In genomic region chr3:108153451-108153981, GRCh38 we compare ENCODE assay signal across 8 cellular contexts.
A peak's percentile ranks its signal among the peaks of the same experiment; 100 is the strongest.
DNase-seq lines count a peak whose midpoint lies in the region; ATAC-seq and TF ChIP-seq lines count a peak whose summit lies in the region.

No MANE protein-coding gene starts in this region.

- DNase-seq in COLO668 (lab: John Stamatoyannopoulos, UW; ENCODE audit: unreplicated experiment) (peak; percentile 1), NAMALWA (ENCODE audit: low spot score) (peak; percentile 74), WTC11 (ENCODE audit: low spot score) (peak; percentile 61), epithelial cell of esophagus (ENCODE audit: low read depth) (peak; percentile 80), retinal pigment epithelial cell (ENCODE audit: low read depth) (no peak)
- no peak for DNase-seq in activated CD4-positive, CD25-positive, alpha-beta regulatory T cell treated with anti-CD3 and anti-CD28 coated beads, Interleukin-2, amount 50 U/mL, for 72 hours

- no peaks in the 10 kb centered on the region for H3K27me3 Mint-ChIP-seq in WTC11 (ENCODE audit: low read depth)

- ATAC-seq in GM19395 (IDR thresholded peaks at IDR 0.05; ENCODE audit: unreplicated experiment) (peak; percentile 68), WTC11 (peak; percentile 91), HG03039 (IDR thresholded peaks at IDR 0.05; ENCODE audit: unreplicated experiment) (no peak)

- no peak overlapping the region for H3K4me3 Mint-ChIP-seq in WTC11

- H3K9me3 Mint-ChIP-seq in WTC11: no peaks in the 10 kb centered on the region

- TF ChIP-seq CTCF in WTC11 (IDR thresholded peaks at IDR 0.05) (peak; percentile 51; the same call in 1 of the 2 replicates), epithelial cell of esophagus (IDR thresholded peaks at IDR 0.05; ENCODE audit: insufficient read depth, low read depth, low read length, missing control alignments) (peak; percentile 46), retinal pigment epithelial cell (conservative IDR thresholded peaks at IDR 0.05; ENCODE audit: low read depth, low read length) (peak; percentile 51)

- POLR2A ChIA-PET in WTC11 (lab: Charles Lee): interaction anchor here (1.2 kb wide), 1 partner anchor 48 kb away, joined by 3 read pairs; no protein-coding TSS in a partner anchor

- no peak overlapping the region for H3K27ac Mint-ChIP-seq in WTC11

- CTCF ChIA-PET in WTC11 (lab: Charles Lee): interaction anchor here (0.6 to 3.0 kb wide), 15 partner anchors 10 to 333 kb away, joined by 3 to 30 read pairs (median 4); no protein-coding TSS in a partner anchor

- H3K4me3 ChIP-seq in epithelial cell of esophagus (ENCODE audit: low read length) (no peak overlapping the region), retinal pigment epithelial cell (ENCODE audit: low read length) (no peak overlapping the region)

- no peaks in the 10 kb centered on the region for H3K36me3 Mint-ChIP-seq in WTC11

- H3K4me1 Mint-ChIP-seq in WTC11: peaks cover 5% of the 10 kb centered on the region

TF ChIP-seq in WTC11, 78 proteins besides CTCF, POLR2A, EP300 and RAD21:
- TF ChIP-seq ATF1 (CRISPR knock-in tag; IDR thresholded peaks at IDR 0.05): no peak
- no peak for TF ChIP-seq ZNF416 (CRISPR knock-in tag; IDR thresholded peaks at IDR 0.05)
- no peak for TF ChIP-seq MYBL2 (CRISPR knock-in tag; IDR thresholded peaks at IDR 0.05)
- no peak for TF ChIP-seq PRDM15 (CRISPR knock-in tag; IDR thresholded peaks at IDR 0.05)
- no peak for TF ChIP-seq TP53 (CRISPR knock-in tag; IDR thresholded peaks at IDR 0.05)
- TF ChIP-seq GTF2I (CRISPR knock-in tag; conservative IDR thresholded peaks at IDR 0.05): no peak

Comparison
In these comparisons a context has a peak if more than half of its experiments do, and no peak if none do; other contexts are left out.
1. DNase-seq: peak in COLO668 (single experiment), NAMALWA (single experiment), WTC11 (single experiment) and epithelial cell of esophagus (single experiment); none in retinal pigment epithelial cell (single experiment) and activated CD4-positive, CD25-positive, alpha-beta regulatory T cell treated with anti-CD3 and anti-CD28 coated beads, Interleukin-2, amount 50 U/mL, for 72 hours (single experiment).
2. Peak in every context shown above with its lines, with median percentiles within 50 percentile points of each other: CTCF ChIP-seq.